In the genomic region with DNA sequence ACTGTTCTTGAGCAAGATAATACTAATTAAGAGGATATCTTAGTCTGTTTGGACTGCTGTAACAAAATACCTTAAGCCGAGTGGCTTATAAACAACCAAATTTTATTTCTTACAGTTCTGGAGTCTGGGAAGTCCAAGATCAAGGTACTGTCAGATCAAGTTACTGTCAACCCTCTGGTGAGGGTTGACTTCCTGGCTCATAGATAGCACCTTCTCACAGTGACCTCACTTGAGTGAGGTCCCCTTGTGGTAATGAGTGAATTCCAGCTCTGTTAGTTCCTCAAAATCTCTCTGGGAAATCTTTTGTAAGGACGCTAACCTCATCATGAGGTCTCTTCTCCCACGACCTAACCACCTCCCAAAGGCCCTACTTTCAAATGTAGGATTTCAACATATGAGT, we compare ENCODE assay signal across 15 cellular contexts.
"Had no signal": no experiment of that assay in that cellular context is flagged by ENCODE, and none has a peak within 500 bp of the region (broad histone marks: within the 10 kb centered on the region; RNA-seq: fewer than 3 reads in every experiment).

No MANE protein-coding gene starts in this region.

- DNase-seq: activated CD4-positive, alpha-beta T cell treated with anti-CD3 and anti-CD28 coated beads for 1 hour; activated CD4-positive, alpha-beta T cell treated with anti-CD3 and anti-CD28 coated beads, Interleukin-2, amount 50 U/mL, for 48 hours; activated gamma-delta T cell treated with Interleukin-2 at 50 U/mL for 16 hours; activated naive CD8-positive, alpha-beta T cell treated with anti-CD3 and anti-CD28 coated beads for 36 hours; activated T-cell treated with anti-CD3 and anti-CD28 coated beads, Interleukin-2, amount 50 U/mL, for 72 hours; cerebellar nuclear complex; dermis blood vessel endothelial cell; nucleus accumbens; psoas muscle; sigmoid colon; stimulated activated CD4-positive, alpha-beta T cell treated with anti-CD3 and anti-CD28 coated beads, Interleukin-2, amount 100 ng/mL, for 24 hours; stimulated activated naive CD4-positive, alpha-beta T cell treated with Interleukin-2 at 50 U/mL for 16 hours; T-helper 17 cell had no signal

- H3K36me3 ChIP-seq: sigmoid colon had no signal

- H3K9me3 ChIP-seq: psoas muscle, sigmoid colon had no signal

- H3K4me3 ChIP-seq: lung, psoas muscle, sigmoid colon had no signal

- H3K27me3 ChIP-seq: sigmoid colon had no signal

- H3K4me1 ChIP-seq: psoas muscle, sigmoid colon had no signal

- ATAC-seq: activated T-cell treated with anti-CD3 and anti-CD28 coated beads, Interleukin-2, amount 50 U/mL, for 72 hours; natural killer cell treated with Interleukin-12 subunit alpha and Interleukin-12 subunit beta and Interleukin-15 and Interleukin-18, amount 100 ng/mL, for 72 hours; psoas muscle; T-helper 17 cell had no signal

- H3K27ac ChIP-seq: psoas muscle, sigmoid colon had no signal
